1 cellular context compared by ENCODE assay signal in genomic region chr11:120501440-120501839, GRCh38.
TF ChIP-seq lines count a peak whose summit lies in the region.

No MANE protein-coding gene starts in this region.

TF ChIP-seq in GM23338, 12 proteins besides CTCF, POLR2A, EP300 and RAD21 (continued from another document):
- TF ChIP-seq ZNF462 (CRISPR knock-in tag; IDR thresholded peaks at IDR 0.05) (no peak), JUNB (IDR thresholded peaks at IDR 0.05; ENCODE audit: unreplicated experiment) (no peak), NANOG (IDR thresholded peaks at IDR 0.05; ENCODE audit: borderline replicate concordance) (no peak), ZNF331 (CRISPR knock-in tag; IDR thresholded peaks at IDR 0.05; ENCODE audit: low read depth) (no peak), EZH2phosphoT487 (IDR thresholded peaks at IDR 0.05; ENCODE audit: unreplicated experiment) (no peak), EZH2 (IDR thresholded peaks at IDR 0.05; ENCODE audit: low read depth, unreplicated experiment) (no peak)
- TF ChIP-seq, protein P1, sequence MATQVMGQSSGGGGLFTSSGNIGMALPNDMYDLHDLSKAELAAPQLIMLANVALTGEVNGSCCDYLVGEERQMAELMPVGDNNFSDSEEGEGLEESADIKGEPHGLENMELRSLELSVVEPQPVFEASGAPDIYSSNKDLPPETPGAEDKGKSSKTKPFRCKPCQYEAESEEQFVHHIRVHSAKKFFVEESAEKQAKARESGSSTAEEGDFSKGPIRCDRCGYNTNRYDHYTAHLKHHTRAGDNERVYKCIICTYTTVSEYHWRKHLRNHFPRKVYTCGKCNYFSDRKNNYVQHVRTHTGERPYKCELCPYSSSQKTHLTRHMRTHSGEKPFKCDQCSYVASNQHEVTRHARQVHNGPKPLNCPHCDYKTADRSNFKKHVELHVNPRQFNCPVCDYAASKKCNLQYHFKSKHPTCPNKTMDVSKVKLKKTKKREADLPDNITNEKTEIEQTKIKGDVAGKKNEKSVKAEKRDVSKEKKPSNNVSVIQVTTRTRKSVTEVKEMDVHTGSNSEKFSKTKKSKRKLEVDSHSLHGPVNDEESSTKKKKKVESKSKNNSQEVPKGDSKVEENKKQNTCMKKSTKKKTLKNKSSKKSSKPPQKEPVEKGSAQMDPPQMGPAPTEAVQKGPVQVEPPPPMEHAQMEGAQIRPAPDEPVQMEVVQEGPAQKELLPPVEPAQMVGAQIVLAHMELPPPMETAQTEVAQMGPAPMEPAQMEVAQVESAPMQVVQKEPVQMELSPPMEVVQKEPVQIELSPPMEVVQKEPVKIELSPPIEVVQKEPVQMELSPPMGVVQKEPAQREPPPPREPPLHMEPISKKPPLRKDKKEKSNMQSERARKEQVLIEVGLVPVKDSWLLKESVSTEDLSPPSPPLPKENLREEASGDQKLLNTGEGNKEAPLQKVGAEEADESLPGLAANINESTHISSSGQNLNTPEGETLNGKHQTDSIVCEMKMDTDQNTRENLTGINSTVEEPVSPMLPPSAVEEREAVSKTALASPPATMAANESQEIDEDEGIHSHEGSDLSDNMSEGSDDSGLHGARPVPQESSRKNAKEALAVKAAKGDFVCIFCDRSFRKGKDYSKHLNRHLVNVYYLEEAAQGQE (IDR thresholded peaks at IDR 0.05; ENCODE audit: unreplicated experiment) = no peak
